Comparison of ENCODE assay signal across 19 cellular contexts in genomic region chr6:5747379-5747778, GRCh38.
"Had no signal": no experiment of that assay in that cellular context is flagged by ENCODE, and none has a peak within 500 bp of the region (broad histone marks: within the 10 kb centered on the region; RNA-seq: fewer than 3 reads in every experiment).

No MANE protein-coding gene starts in this region.

- H3K4me1 ChIP-seq: adrenal gland, ascending aorta, esophagus squamous epithelium, tibial nerve had no signal

- H3K27ac ChIP-seq: adrenal gland, ascending aorta, esophagus squamous epithelium, gastroesophageal sphincter, heart right ventricle, neural progenitor cell, tibial nerve, VCaP had no signal

- H3K36me3 ChIP-seq: adrenal gland, ascending aorta, esophagus squamous epithelium, gastroesophageal sphincter, heart right ventricle, neural progenitor cell, tibial nerve had no signal

- H3K27me3 ChIP-seq: adrenal gland, ascending aorta, esophagus squamous epithelium, gastroesophageal sphincter, heart right ventricle, neural progenitor cell, tibial nerve had no signal

- ATAC-seq: activated CD4-positive, CD25-positive, alpha-beta regulatory T cell treated with anti-CD3 and anti-CD28 coated beads, Interleukin-2, amount 50 U/mL, for 24 hours; activated T-helper 17 cell treated with anti-CD3 and anti-CD28 coated beads, Interleukin-2, amount 50 U/mL, for 72 hours; gastroesophageal sphincter; left lobe of liver; naive thymus-derived CD4-positive, alpha-beta T cell; stimulated activated naive CD8-positive, alpha-beta T cell treated with anti-CD3 and anti-CD28 coated beads, Interleukin-15, Interleukin-2, amounts not matched to agents 100 U/mL and 50 U/mL, for 24 hours; T-cell had no signal

- H3K9me3 ChIP-seq: adrenal gland, ascending aorta, esophagus squamous epithelium, gastroesophageal sphincter, heart right ventricle, tibial nerve had no signal

- H3K4me3 ChIP-seq: adrenal gland, ascending aorta, esophagus squamous epithelium, gastroesophageal sphincter, heart right ventricle, neural progenitor cell, tibial nerve had no signal

- DNase-seq: activated CD8-positive, alpha-beta memory T cell treated with anti-CD3 and anti-CD28 coated beads, Interleukin-2, amount 50 U/mL, for 4 hours; activated T-cell treated with anti-CD3 and anti-CD28 coated beads, Interleukin-2, amount 50 U/mL, for 24 hours; adrenal gland; cortex of kidney; endodermal cell; esophagus squamous epithelium; heart right ventricle; naive thymus-derived CD4-positive, alpha-beta T cell; stimulated activated CD4-positive, alpha-beta T cell treated with anti-CD3 and anti-CD28 coated beads, Interleukin-4, amount 100 ng/mL, for 4 hours; stimulated activated naive CD8-positive, alpha-beta T cell treated with anti-CD3 and anti-CD28 coated beads, Interleukin-15, Interleukin-2, amounts not matched to agents 100 U/mL and 50 U/mL, for 24 hours; T-cell had no signal
